10 cellular contexts compared by ENCODE assay signal in genomic region chr11:60910281-60910687, GRCh38. TPM values are rescaled to one million over a fixed set of nuclear protein-coding genes. Genes with fewer than 3 reads are reported as not detected.
DNase-seq lines count a peak whose midpoint lies in the region; ATAC-seq lines count a peak whose summit lies in the region.
"Had no signal": no experiment of that assay in that cellular context is flagged by ENCODE, and none has a peak within 500 bp of the region (broad histone marks: within the 10 kb centered on the region; RNA-seq: fewer than 3 reads in every experiment).

No MANE protein-coding gene starts in this region.

- DNase-seq in midbrain (lab: John Stamatoyannopoulos, UW) (peak; percentile 23), left lobe of liver (ENCODE audit: low spot score) (no peak), NCI-H1105 (lab: John Stamatoyannopoulos, UW) (no peak), NCI-H2029 treated with DMSO at 0.1 percent for 48 hours (lab: John Stamatoyannopoulos, UW) (no peak), HCEC 1CT (no peak)
- DNase-seq: activated gamma-delta T cell, left cardiac atrium had no signal

- ATAC-seq in GM18868 (IDR thresholded peaks at IDR 0.05; ENCODE audit: unreplicated experiment): peak; percentile 37
- peak; percentile 31 for ATAC-seq in GM21737 (IDR thresholded peaks at IDR 0.05; ENCODE audit: unreplicated experiment)
- peak; percentile 23 for ATAC-seq in HG03558 (IDR thresholded peaks at IDR 0.05; ENCODE audit: extremely low read depth, unreplicated experiment)
- no peak for ATAC-seq in left lobe of liver
- ATAC-seq: left cardiac atrium had no signal

RNA-seq across cellular contexts. Expression of gene TMEM109, which starts 3.7 kb away (rescaled TPM):
- total RNA-seq in left lobe of liver: 36.9 TPM

RNA-seq across cellular contexts. Expression of gene PRPF19, which starts 3.9 kb away (rescaled TPM):
- 44.9 TPM for total RNA-seq in left lobe of liver

RNA-seq across cellular contexts. Expression of gene TMEM132A, which starts 14.0 kb away (rescaled TPM):
- 2.1 TPM for total RNA-seq in left lobe of liver

RNA-seq across cellular contexts. Expression of gene SLC15A3, which starts 41.7 kb away (rescaled TPM):
- 8.8 TPM for total RNA-seq in left lobe of liver

RNA-seq across cellular contexts. Expression of gene ZP1, which starts 42.9 kb away (rescaled TPM):
- total RNA-seq in left lobe of liver: not detected
- total RNA-seq: left cardiac atrium had no signal
